1 cellular context compared by ENCODE assay signal in genomic region chr2:75516378-75517122, GRCh38.
A peak's percentile ranks its signal among the peaks of the same experiment; 100 is the strongest.
TF ChIP-seq lines count a peak whose summit lies in the region.

No MANE protein-coding gene starts in this region.

TF ChIP-seq in HepG2, 621 proteins besides CTCF, POLR2A, EP300 and RAD21 (continued from another document and continues in another):
- TF ChIP-seq ZNF543 (CRISPR knock-in tag; IDR thresholded peaks at IDR 0.05) (0 out of 2 replicates have a peak, but pooled peaks have one; percentile 29), ZNF263 (CRISPR knock-in tag; IDR thresholded peaks at IDR 0.05) (peak; percentile 50; the same call in 1 of the 2 replicates), ARNT (IDR thresholded peaks at IDR 0.05) (no peak), ZNF382 (CRISPR knock-in tag; IDR thresholded peaks at IDR 0.05; ENCODE audit: borderline replicate concordance) (no peak), ZNF576 (CRISPR knock-in tag; IDR thresholded peaks at IDR 0.05) (no peak), ZNF816 (CRISPR knock-in tag; IDR thresholded peaks at IDR 0.05; ENCODE audit: borderline replicate concordance) (peak; percentile 21; the same call in 1 of the 2 replicates), ETV5 (CRISPR knock-in tag; IDR thresholded peaks at IDR 0.05; ENCODE audit: borderline replicate concordance) (peak; percentile 98), LBX2 (CRISPR knock-in tag; IDR thresholded peaks at IDR 0.05; ENCODE audit: borderline replicate concordance) (no peak), MYNN (CRISPR knock-in tag; IDR thresholded peaks at IDR 0.05; ENCODE audit: low read depth) (0 out of 2 replicates have a peak, but pooled peaks have one; percentile 75), AGO1 (IDR thresholded peaks at IDR 0.05; ENCODE audit: low read depth, low read length, poor library complexity, severe bottlenecking) (no peak), ZC3H4 (CRISPR knock-in tag; IDR thresholded peaks at IDR 0.05; ENCODE audit: borderline replicate concordance) (no peak), NFAT5 (CRISPR knock-in tag; IDR thresholded peaks at IDR 0.05) (no peak), ZFP36L2 (CRISPR knock-in tag; IDR thresholded peaks at IDR 0.05) (peak; percentile 80; the same call in 1 of the 2 replicates), CEBPG (CRISPR knock-in tag; IDR thresholded peaks at IDR 0.05) (peak; percentile 84), ZNF280D (CRISPR knock-in tag; IDR thresholded peaks at IDR 0.05) (peak; percentile 95), AFF4 (CRISPR knock-in tag; IDR thresholded peaks at IDR 0.05) (peak; percentile 90), ZNF124 (CRISPR knock-in tag; IDR thresholded peaks at IDR 0.05) (peak; percentile 97), ATF7-NPFF (CRISPR knock-in tag; IDR thresholded peaks at IDR 0.05; ENCODE audit: low read depth) (peak; percentile 53; the same call in 1 of the 2 replicates), ZNF17 (CRISPR knock-in tag; IDR thresholded peaks at IDR 0.05) (no peak), ATRX (CRISPR knock-in tag; IDR thresholded peaks at IDR 0.05; ENCODE audit: borderline replicate concordance) (peak; percentile 47; the same call in 1 of the 2 replicates), E2F1 (CRISPR knock-in tag; IDR thresholded peaks at IDR 0.05) (no peak; the same call in 1 of the 2 replicates), ZNF740 (CRISPR knock-in tag; IDR thresholded peaks at IDR 0.05) (peak; percentile 15; the same call in 1 of the 2 replicates), SNAI1 (CRISPR knock-in tag; IDR thresholded peaks at IDR 0.05; ENCODE audit: borderline replicate concordance) (no peak), ZNF773 (CRISPR knock-in tag; IDR thresholded peaks at IDR 0.05; ENCODE audit: borderline replicate concordance) (no peak), ZSCAN9 (CRISPR knock-in tag; IDR thresholded peaks at IDR 0.05; ENCODE audit: borderline replicate concordance) (peak; percentile 94; the same call in 1 of the 2 replicates), THAP7 (CRISPR knock-in tag; IDR thresholded peaks at IDR 0.05) (no peak), PLRG1 (conservative IDR thresholded peaks at IDR 0.05) (no peak), SP140L (CRISPR knock-in tag; IDR thresholded peaks at IDR 0.05; ENCODE audit: borderline replicate concordance) (peak; percentile 75), GRHL1 (CRISPR knock-in tag; conservative IDR thresholded peaks at IDR 0.05) (no peak), DRAP1 (CRISPR knock-in tag; IDR thresholded peaks at IDR 0.05) (peak; percentile 83), NR0B2 (CRISPR knock-in tag; IDR thresholded peaks at IDR 0.05) (no peak), FOXK1 (CRISPR knock-in tag; IDR thresholded peaks at IDR 0.05; ENCODE audit: borderline replicate concordance, low read depth) (peak; percentile 98)
